Comparison of ENCODE assay signal across 8 cellular contexts in the genomic region with DNA sequence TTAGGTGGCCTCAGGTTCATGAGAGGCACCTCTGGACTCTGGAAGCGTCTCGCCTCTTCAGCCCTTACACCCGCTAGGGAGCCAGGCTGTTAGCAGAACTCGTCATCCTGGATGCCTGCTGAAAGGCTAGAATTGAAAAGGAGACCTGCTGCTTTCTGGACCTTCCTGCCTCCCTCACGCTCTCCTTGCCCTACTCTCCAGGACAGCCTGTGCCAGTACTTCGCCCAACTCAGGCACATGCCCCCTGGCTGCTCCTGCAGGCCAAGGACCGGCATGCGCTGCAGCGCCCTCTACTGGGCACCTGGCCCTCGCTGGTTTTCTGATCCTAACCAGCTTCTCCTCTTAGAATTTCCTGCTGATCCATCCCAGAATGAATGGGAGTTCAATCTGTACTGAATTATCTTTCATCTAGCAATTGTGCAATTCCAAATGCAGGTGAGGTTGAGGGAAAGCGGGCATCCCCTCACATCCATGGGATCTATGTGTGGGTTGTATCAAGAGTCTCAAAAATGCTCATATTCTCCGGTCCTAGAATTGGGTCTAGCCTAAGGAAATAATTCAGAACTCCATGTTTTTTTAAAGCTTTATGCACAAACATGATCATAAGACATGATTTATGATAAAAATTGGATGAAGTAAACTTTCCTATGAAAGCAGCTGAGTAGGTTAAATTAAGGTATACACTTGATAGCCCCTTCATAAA.
DNase-seq lines count a peak whose midpoint lies in the region; ATAC-seq, FAIRE-seq and TF ChIP-seq lines count a peak whose summit lies in the region.

No MANE protein-coding gene starts in this region.

- DNase-seq in NCI-H1417 (lab: John Stamatoyannopoulos, UW) (peak in 2 of 3 experiments; percentile 24 to 34), NCI-H1417 treated with DMSO at 0.1 percent for 48 hours (lab: John Stamatoyannopoulos, UW) (no peak), NCI-H1694 treated with DMSO at 0.1 percent for 48 hours (lab: John Stamatoyannopoulos, UW) (peak; percentile 8), bronchial epithelial cell (ENCODE audit: low read depth) (peak; percentile 44), left lobe of liver (ENCODE audit: low spot score) (peak; percentile 81), GF-D8 (lab: John Stamatoyannopoulos, UW) (no peak)
- DNase-seq in stimulated activated CD4-positive, alpha-beta T cell treated with anti-CD3 and anti-CD28 coated beads, TNF-alpha, amount 100 ng/mL, for 4 hours (ENCODE audit: low read depth in 3 of 3), result peak; percentile 48 to 71 (median 48)

- FAIRE-seq in bronchial epithelial cell (lab: Jason Lieb, UNC), result no peak

- ATAC-seq in activated CD4-positive, CD25-positive, alpha-beta regulatory T cell treated with anti-CD3 and anti-CD28 coated beads, Interleukin-2, amount 50 U/mL, for 24 hours, result peak; percentile 69
- peak; percentile 81 for ATAC-seq in left lobe of liver

- no peak overlapping the region for H3K4me3 ChIP-seq in bronchial epithelial cell (ENCODE audit: low read depth, low read length)

- no peaks in the 10 kb centered on the region for H3K27me3 ChIP-seq in bronchial epithelial cell (ENCODE audit: control insufficient read depth, insufficient read depth, low read length)

- H3K36me3 ChIP-seq in bronchial epithelial cell (ENCODE audit: control insufficient read depth, insufficient read depth, low read length), result peaks cover 15% of the 10 kb centered on the region

- TF ChIP-seq CTCF in bronchial epithelial cell (IDR thresholded peaks at IDR 0.05; ENCODE audit: insufficient read depth, low read length, severe bottlenecking), result peak; percentile 98

Comparison
In these comparisons a context has a peak if more than half of its experiments do, and no peak if none do; other contexts are left out.
1. DNase-seq: peak in NCI-H1417 (2 of 3), NCI-H1694 treated with DMSO at 0.1 percent for 48 hours (single experiment), bronchial epithelial cell (single experiment), left lobe of liver (single experiment) and stimulated activated CD4-positive, alpha-beta T cell treated with anti-CD3 and anti-CD28 coated beads, TNF-alpha, amount 100 ng/mL, for 4 hours (3 of 3); none in NCI-H1417 treated with DMSO at 0.1 percent for 48 hours (single experiment) and GF-D8 (single experiment).